In the genomic region with DNA sequence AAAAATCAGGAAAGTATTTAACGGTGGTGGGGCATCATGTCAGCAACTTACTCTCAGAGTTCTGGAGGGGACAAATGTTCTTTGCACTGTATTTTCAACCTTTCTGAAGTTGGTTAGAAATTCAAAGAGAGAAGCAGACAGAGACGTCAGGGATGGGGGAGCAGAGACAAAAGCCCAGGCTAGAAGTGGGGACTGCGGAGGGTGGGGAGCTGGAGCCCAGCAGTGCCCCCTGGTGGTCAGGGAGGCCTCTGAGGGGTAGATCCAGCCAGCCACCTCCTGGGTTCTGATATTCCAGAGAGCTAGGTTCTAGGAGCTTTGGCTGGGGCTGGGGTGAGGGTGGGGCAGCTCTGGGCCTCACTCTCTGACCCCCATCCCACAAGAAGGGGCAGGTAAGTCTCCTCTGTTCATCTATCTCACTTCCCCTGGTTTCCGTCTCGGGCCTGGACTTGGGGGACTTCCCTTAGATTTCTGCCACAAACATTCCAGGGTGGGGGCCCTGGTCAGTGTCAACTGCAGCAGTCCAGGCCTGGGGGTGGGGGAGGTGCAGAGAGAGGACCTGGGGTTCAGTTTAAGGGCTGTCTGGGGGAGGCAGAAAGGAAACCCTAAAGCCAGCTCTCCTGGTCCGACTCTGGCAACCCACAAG, we compare ENCODE assay signal across 8 cellular contexts. TPM values are rescaled to one million over a fixed set of nuclear protein-coding genes. Genes with fewer than 3 reads are reported as not detected.
DNase-seq lines count a peak whose midpoint lies in the region; ATAC-seq and TF ChIP-seq lines count a peak whose summit lies in the region.

No MANE protein-coding gene starts in this region.

- H3K4me1 ChIP-seq in OCI-LY7 (ENCODE audit: insufficient read depth, low read length, poor library complexity, severe bottlenecking), result no peaks in the 10 kb centered on the region

- CTCF ChIA-PET in AG04450 (lab: Charles Lee) (interaction anchor here (0.6 to 3.2 kb wide), 33 partner anchors 8 to 234 kb away, joined by 3 to 21 read pairs (median 4); no protein-coding TSS in a partner anchor), OCI-LY7 (lab: Charles Lee; ENCODE audit: unreplicated experiment) (interaction anchor here (0.6 to 1.0 kb wide), 3 partner anchors 10 to 61 kb away, joined by 3 to 5 read pairs (median 5); no protein-coding TSS in a partner anchor)

- H3K27ac ChIP-seq in AG04450 (ENCODE audit: low read depth, low read length) (peak overlapping the region; percentile 88), OCI-LY7 (ENCODE audit: low read depth, low read length, poor library complexity, severe bottlenecking) (no peak overlapping the region)

- no peaks in the 10 kb centered on the region for H3K79me2 ChIP-seq in OCI-LY7 (ENCODE audit: insufficient read depth, low read depth, low read length)

- no peaks in the 10 kb centered on the region for H3K36me3 ChIP-seq in OCI-LY7 (ENCODE audit: insufficient read depth, low read length)

- ATAC-seq in Right ventricle myocardium superior (ENCODE audit: poor library complexity), result peak; percentile 62
- peak; percentile 73 for ATAC-seq in sciatic nerve

- no peak overlapping the region for H3K4me3 ChIP-seq in AG04450 (ENCODE audit: low read depth, low read length)
- H3K4me3 ChIP-seq in OCI-LY7 (ENCODE audit: low read depth, low read length, poor library complexity, severe bottlenecking), result no peak overlapping the region

- H3K9me3 ChIP-seq in AG04450 (ENCODE audit: control insufficient read depth, insufficient read depth, low read length), result no peaks in the 10 kb centered on the region
- H3K9me3 ChIP-seq in OCI-LY7 (ENCODE audit: low read length), result no peaks in the 10 kb centered on the region

- TF ChIP-seq CTCF in AG04450 (IDR thresholded peaks at IDR 0.05; ENCODE audit: low read depth, low read length), result peak; percentile 77
- peak; percentile 70 for TF ChIP-seq CTCF in GM20000 (IDR thresholded peaks at IDR 0.05; ENCODE audit: extremely low read depth, missing control alignments)
- peak; percentile 86 for TF ChIP-seq CTCF in OCI-LY7 (conservative IDR thresholded peaks at IDR 0.05; ENCODE audit: low read length)

- intact Hi-C loops in OCI-LY7 (cut with micrococcal nuclease; ENCODE audit: unreplicated experiment) (loop anchor here (5.0 kb wide), 1 partner anchor 73 kb away; a partner anchor contains a TSS), Right ventricle myocardium superior (cut with DNase I) (loop anchor here (5.0 kb wide), 1 partner anchor 38 kb away; no protein-coding TSS in a partner anchor), sciatic nerve (cut with DNase I) (loop anchor here (5.0 kb wide), 2 partner anchors 38 to 207 kb away; no protein-coding TSS in a partner anchor)

- H2AFZ ChIP-seq in OCI-LY7 (ENCODE audit: low read length), result no peak overlapping the region

- no TSS peak for BruUV-seq in OCI-LY7 (replicated peaks; lab: Mats Ljungman, UMichigan)

- DNase-seq in AG04450 (ENCODE audit: low read depth, low spot score) (no peak), GM20000 (ENCODE audit: low spot score) (peak; percentile 75), OCI-LY7 (ENCODE audit: low spot score) (peak; percentile 46), Right ventricle myocardium superior (peak; percentile 86), sciatic nerve (ENCODE audit: low spot score) (peak; percentile 85), cortex of kidney (lab: John Stamatoyannopoulos, UW) (no peak), mesenteric fat pad (ENCODE audit: low spot score) (no peak)
- DNase-seq in activated T-helper 1 cell treated with anti-CD3 and anti-CD28 coated beads, Interleukin-2, amount 50 U/mL, for 16 hours (ENCODE audit: low read depth in 1 of 2, low spot score in 1 of 2), result peak; percentile 8 to 23

- POLR2A ChIA-PET in AG04450 (lab: Yijun Ruan, JAX) (interaction anchor here (1.0 kb wide), 1 partner anchor 207 kb away, joined by 3 read pairs; no protein-coding TSS in a partner anchor), OCI-LY7 (lab: Charles Lee) (interaction anchor here (0.6 kb wide), 1 partner anchor 204 kb away, joined by 4 read pairs; no protein-coding TSS in a partner anchor)

- no peaks in the 10 kb centered on the region for H3K27me3 ChIP-seq in AG04450 (ENCODE audit: control insufficient read depth, insufficient read depth, low read length)

- H3K9me2 ChIP-seq in OCI-LY7 (ENCODE audit: insufficient read depth, low read length), result no peaks in the 10 kb centered on the region

- H3K4me2 ChIP-seq in OCI-LY7 (ENCODE audit: low read length), result no peak overlapping the region

- no peaks in the 10 kb centered on the region for H4K20me1 ChIP-seq in OCI-LY7 (ENCODE audit: insufficient read depth, low read length)

RNA-seq across cellular contexts. Expression of a gene that starts 8.9 kb away (rescaled TPM):
- polyA plus RNA-seq in AG04450 (2011; rRNA removed), result 19.7 and 27.9 TPM in 2 replicates
- 84.1 and 119 TPM in 2 replicates for polyA minus RNA-seq in AG04450 (2011; rRNA and poly(A)+ RNA removed)
- total RNA-seq in OCI-LY7 (2014; rRNA removed; shearing (Covaris generic)), result not detected in 2 replicates
- not detected in 2 replicates for total RNA-seq in OCI-LY7 (2022)
- 722 TPM for total RNA-seq in Right ventricle myocardium superior
- total RNA-seq in sciatic nerve, result 703 TPM
- 449 TPM for total RNA-seq in mesenteric fat pad

Comparison
In these comparisons a context has a peak if more than half of its experiments do, and no peak if none do; other contexts are left out.
1. DNase-seq: peak in GM20000 (single experiment), OCI-LY7 (single experiment), activated T-helper 1 cell treated with anti-CD3 and anti-CD28 coated beads, Interleukin-2, amount 50 U/mL, for 16 hours (2 of 2), Right ventricle myocardium superior (single experiment) and sciatic nerve (single experiment); none in AG04450 (single experiment), cortex of kidney (single experiment) and mesenteric fat pad (single experiment).
2. RNA of a gene that starts 8.9 kb away (total RNA-seq): 722 TPM in Right ventricle myocardium superior (single experiment), 703 TPM in sciatic nerve (single experiment) and 449 TPM in mesenteric fat pad (single experiment); not detected in OCI-LY7; every median in the first group is over 100 times any median in the second.
3. Peak in every context shown above with its lines, with median percentiles within 50 percentile points of each other: CTCF ChIP-seq.